Comparison of ENCODE assay signal across 1 cellular context in genomic region chr2:181891966-181892794, GRCh38.
A peak's percentile ranks its signal among the peaks of the same experiment; 100 is the strongest.
TF ChIP-seq lines count a peak whose summit lies in the region.

No MANE protein-coding gene starts in this region.

TF ChIP-seq in HepG2, 621 proteins besides CTCF, POLR2A, EP300 and RAD21 (continued from another document and continues in another):
- TF ChIP-seq TRAFD1 (CRISPR knock-in tag; IDR thresholded peaks at IDR 0.05; ENCODE audit: borderline replicate concordance), result peak; percentile 92; the same call in 1 of the 2 replicates
- TF ChIP-seq YEATS4 (CRISPR knock-in tag; IDR thresholded peaks at IDR 0.05; ENCODE audit: borderline replicate concordance), result peak; percentile 79
- TF ChIP-seq ZEB1 (IDR thresholded peaks at IDR 0.05; ENCODE audit: insufficient replicate concordance, low read depth), result no peak
- no peak for TF ChIP-seq ZNF720 (CRISPR knock-in tag; IDR thresholded peaks at IDR 0.05)
- TF ChIP-seq ZBTB38 (CRISPR knock-in tag; IDR thresholded peaks at IDR 0.05), result peak; percentile 89
- TF ChIP-seq HMG20A (CRISPR knock-in tag; IDR thresholded peaks at IDR 0.05; ENCODE audit: borderline replicate concordance), result no peak
- TF ChIP-seq TIGD3 (CRISPR knock-in tag; IDR thresholded peaks at IDR 0.05; ENCODE audit: borderline replicate concordance), result no peak
- no peak for TF ChIP-seq ZNF354B (CRISPR knock-in tag; IDR thresholded peaks at IDR 0.05)
- TF ChIP-seq MATR3 (CRISPR knock-in tag; IDR thresholded peaks at IDR 0.05), result no peak
- no peak for TF ChIP-seq ZNF282 (IDR thresholded peaks at IDR 0.05; ENCODE audit: partially characterized antibody)
- TF ChIP-seq EED (CRISPR knock-in tag; IDR thresholded peaks at IDR 0.05), result peak; percentile 99
- TF ChIP-seq, protein P1, sequence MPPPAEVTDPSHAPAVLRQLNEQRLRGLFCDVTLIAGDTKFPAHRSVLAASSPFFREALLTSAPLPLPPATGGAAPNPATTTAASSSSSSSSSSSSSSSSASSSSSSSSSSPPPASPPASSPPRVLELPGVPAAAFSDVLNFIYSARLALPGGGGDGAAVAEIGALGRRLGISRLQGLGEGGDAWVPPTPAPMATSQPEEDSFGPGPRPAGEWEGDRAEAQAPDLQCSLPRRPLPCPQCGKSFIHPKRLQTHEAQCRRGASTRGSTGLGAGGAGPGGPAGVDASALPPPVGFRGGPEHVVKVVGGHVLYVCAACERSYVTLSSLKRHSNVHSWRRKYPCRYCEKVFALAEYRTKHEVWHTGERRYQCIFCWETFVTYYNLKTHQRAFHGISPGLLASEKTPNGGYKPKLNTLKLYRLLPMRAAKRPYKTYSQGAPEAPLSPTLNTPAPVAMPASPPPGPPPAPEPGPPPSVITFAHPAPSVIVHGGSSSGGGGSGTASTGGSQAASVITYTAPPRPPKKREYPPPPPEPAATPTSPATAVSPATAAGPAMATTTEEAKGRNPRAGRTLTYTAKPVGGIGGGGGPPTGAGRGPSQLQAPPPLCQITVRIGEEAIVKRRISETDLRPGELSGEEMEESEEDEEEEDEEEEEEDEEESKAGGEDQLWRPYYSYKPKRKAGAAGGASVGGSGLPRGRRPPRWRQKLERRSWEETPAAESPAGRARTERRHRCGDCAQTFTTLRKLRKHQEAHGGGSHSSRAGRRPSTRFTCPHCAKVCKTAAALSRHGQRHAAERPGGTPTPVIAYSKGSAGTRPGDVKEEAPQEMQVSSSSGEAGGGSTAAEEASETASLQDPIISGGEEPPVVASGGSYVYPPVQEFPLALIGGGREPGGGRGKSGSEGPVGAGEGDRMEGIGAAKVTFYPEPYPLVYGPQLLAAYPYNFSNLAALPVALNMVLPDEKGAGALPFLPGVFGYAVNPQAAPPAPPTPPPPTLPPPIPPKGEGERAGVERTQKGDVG (CRISPR knock-in tag; IDR thresholded peaks at IDR 0.05; ENCODE audit: borderline replicate concordance), result peak; percentile 96; the same call in 1 of the 2 replicates
- TF ChIP-seq MED1 (CRISPR knock-in tag; IDR thresholded peaks at IDR 0.05), result peak; percentile 56
- TF ChIP-seq DNMT3B (CRISPR knock-in tag; conservative IDR thresholded peaks at IDR 0.05), result peak; percentile 34; the same call in 1 of the 2 replicates
- TF ChIP-seq DZIP1 (CRISPR knock-in tag; IDR thresholded peaks at IDR 0.05), result peak; percentile 56; the same call in 1 of the 2 replicates
- TF ChIP-seq, protein P2, sequence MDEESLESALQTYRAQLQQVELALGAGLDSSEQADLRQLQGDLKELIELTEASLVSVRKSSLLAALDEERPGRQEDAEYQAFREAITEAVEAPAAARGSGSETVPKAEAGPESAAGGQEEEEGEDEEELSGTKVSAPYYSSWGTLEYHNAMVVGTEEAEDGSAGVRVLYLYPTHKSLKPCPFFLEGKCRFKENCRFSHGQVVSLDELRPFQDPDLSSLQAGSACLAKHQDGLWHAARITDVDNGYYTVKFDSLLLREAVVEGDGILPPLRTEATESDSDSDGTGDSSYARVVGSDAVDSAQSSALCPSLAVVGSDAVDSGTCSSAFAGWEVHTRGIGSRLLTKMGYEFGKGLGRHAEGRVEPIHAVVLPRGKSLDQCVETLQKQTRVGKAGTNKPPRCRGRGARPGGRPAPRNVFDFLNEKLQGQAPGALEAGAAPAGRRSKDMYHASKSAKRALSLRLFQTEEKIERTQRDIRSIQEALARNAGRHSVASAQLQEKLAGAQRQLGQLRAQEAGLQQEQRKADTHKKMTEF (CRISPR knock-in tag; IDR thresholded peaks at IDR 0.05), result peak; percentile 79; the same call in 1 of the 2 replicates
- TF ChIP-seq ZNF276 (CRISPR knock-in tag; IDR thresholded peaks at IDR 0.05; ENCODE audit: low read depth), result peak; percentile 83; the same call in 1 of the 2 replicates
- TF ChIP-seq FLYWCH1 (CRISPR knock-in tag; IDR thresholded peaks at IDR 0.05), result peak; percentile 97
- TF ChIP-seq CBX2 (IDR thresholded peaks at IDR 0.05; ENCODE audit: low read depth, low read length), result no peak
- TF ChIP-seq CBX2 (CRISPR knock-in tag; IDR thresholded peaks at IDR 0.05; ENCODE audit: low read depth), result peak; percentile 88; the same call in 1 of the 2 replicates
- TF ChIP-seq, protein P3, sequence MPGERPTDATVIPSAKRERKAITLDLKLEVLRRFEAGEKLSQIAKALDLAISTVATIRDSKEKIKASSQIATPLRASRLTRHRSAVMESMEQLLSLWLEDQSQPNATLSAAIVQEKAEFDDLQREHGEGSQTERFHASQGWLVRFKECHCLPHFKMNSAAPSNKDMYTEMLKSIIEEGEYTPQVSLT (CRISPR knock-in tag; IDR thresholded peaks at IDR 0.05; ENCODE audit: borderline replicate concordance, low read depth), result no peak
- 0 out of 2 replicates have a peak, but pooled peaks have one; percentile 3 for TF ChIP-seq STAG1 (CRISPR knock-in tag; IDR thresholded peaks at IDR 0.05)
- TF ChIP-seq ZFP41 (CRISPR knock-in tag; IDR thresholded peaks at IDR 0.05; ENCODE audit: borderline replicate concordance), result peak; percentile 99
- peak; percentile 97; the same call in 1 of the 2 replicates for TF ChIP-seq WIZ (CRISPR knock-in tag; IDR thresholded peaks at IDR 0.05)
- TF ChIP-seq ZSCAN9 (CRISPR knock-in tag; IDR thresholded peaks at IDR 0.05; ENCODE audit: borderline replicate concordance), result peak; percentile 97
- TF ChIP-seq, protein P4, sequence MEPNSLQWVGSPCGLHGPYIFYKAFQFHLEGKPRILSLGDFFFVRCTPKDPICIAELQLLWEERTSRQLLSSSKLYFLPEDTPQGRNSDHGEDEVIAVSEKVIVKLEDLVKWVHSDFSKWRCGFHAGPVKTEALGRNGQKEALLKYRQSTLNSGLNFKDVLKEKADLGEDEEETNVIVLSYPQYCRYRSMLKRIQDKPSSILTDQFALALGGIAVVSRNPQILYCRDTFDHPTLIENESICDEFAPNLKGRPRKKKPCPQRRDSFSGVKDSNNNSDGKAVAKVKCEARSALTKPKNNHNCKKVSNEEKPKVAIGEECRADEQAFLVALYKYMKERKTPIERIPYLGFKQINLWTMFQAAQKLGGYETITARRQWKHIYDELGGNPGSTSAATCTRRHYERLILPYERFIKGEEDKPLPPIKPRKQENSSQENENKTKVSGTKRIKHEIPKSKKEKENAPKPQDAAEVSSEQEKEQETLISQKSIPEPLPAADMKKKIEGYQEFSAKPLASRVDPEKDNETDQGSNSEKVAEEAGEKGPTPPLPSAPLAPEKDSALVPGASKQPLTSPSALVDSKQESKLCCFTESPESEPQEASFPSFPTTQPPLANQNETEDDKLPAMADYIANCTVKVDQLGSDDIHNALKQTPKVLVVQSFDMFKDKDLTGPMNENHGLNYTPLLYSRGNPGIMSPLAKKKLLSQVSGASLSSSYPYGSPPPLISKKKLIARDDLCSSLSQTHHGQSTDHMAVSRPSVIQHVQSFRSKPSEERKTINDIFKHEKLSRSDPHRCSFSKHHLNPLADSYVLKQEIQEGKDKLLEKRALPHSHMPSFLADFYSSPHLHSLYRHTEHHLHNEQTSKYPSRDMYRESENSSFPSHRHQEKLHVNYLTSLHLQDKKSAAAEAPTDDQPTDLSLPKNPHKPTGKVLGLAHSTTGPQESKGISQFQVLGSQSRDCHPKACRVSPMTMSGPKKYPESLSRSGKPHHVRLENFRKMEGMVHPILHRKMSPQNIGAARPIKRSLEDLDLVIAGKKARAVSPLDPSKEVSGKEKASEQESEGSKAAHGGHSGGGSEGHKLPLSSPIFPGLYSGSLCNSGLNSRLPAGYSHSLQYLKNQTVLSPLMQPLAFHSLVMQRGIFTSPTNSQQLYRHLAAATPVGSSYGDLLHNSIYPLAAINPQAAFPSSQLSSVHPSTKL (CRISPR knock-in tag; IDR thresholded peaks at IDR 0.05), result peak; percentile 58
- 0 out of 2 replicates have a peak, but pooled peaks have one; percentile 22 for TF ChIP-seq ZNF224 (CRISPR knock-in tag; IDR thresholded peaks at IDR 0.05)
- TF ChIP-seq ZNF782 (CRISPR knock-in tag; IDR thresholded peaks at IDR 0.05; ENCODE audit: borderline replicate concordance), result no peak; the same call in none of the 2 replicates
- TF ChIP-seq MED13 (CRISPR knock-in tag; IDR thresholded peaks at IDR 0.05), result 0 out of 2 replicates have a peak, but pooled peaks have one; percentile 85
- TF ChIP-seq GATAD2A (CRISPR knock-in tag; IDR thresholded peaks at IDR 0.05), result peak; percentile 73
- TF ChIP-seq NFE2 (CRISPR knock-in tag; IDR thresholded peaks at IDR 0.05), result no peak
- peak; percentile 98 for TF ChIP-seq HIVEP1 (CRISPR knock-in tag; IDR thresholded peaks at IDR 0.05)
- TF ChIP-seq, protein P5, sequence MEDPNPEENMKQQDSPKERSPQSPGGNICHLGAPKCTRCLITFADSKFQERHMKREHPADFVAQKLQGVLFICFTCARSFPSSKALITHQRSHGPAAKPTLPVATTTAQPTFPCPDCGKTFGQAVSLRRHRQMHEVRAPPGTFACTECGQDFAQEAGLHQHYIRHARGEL (CRISPR knock-in tag; IDR thresholded peaks at IDR 0.05), result peak; percentile 76; the same call in 1 of the 2 replicates
- TF ChIP-seq ZNF703 (CRISPR knock-in tag; IDR thresholded peaks at IDR 0.05; ENCODE audit: borderline replicate concordance), result 0 out of 2 replicates have a peak, but pooled peaks have one; percentile 68
- TF ChIP-seq BCL6 (CRISPR knock-in tag; IDR thresholded peaks at IDR 0.05), result peak; percentile 58
- no peak for TF ChIP-seq ZNF83 (CRISPR knock-in tag; IDR thresholded peaks at IDR 0.05; ENCODE audit: borderline replicate concordance)
- TF ChIP-seq IKZF5 (CRISPR knock-in tag; IDR thresholded peaks at IDR 0.05), result peak; percentile 91
- TF ChIP-seq MTERF4 (CRISPR knock-in tag; IDR thresholded peaks at IDR 0.05), result no peak
- peak; percentile 8; the same call in 1 of the 2 replicates for TF ChIP-seq JDP2 (CRISPR knock-in tag; IDR thresholded peaks at IDR 0.05; ENCODE audit: borderline replicate concordance)
- TF ChIP-seq ZNF232 (CRISPR knock-in tag; IDR thresholded peaks at IDR 0.05; ENCODE audit: borderline replicate concordance), result peak; percentile 96
